In genomic region chr1:229627003-229627402, GRCh38 we compare ENCODE assay signal across 8 cellular contexts. TPM values are rescaled to one million over a fixed set of nuclear protein-coding genes. Genes with fewer than 3 reads are reported as not detected.
DNase-seq lines count a peak whose midpoint lies in the region; ATAC-seq, FAIRE-seq and TF ChIP-seq lines count a peak whose summit lies in the region.

No MANE protein-coding gene starts in this region.

- 3 to 8% methylated on average over 4 of the region's 4 CpGs for WGBS in tibial nerve, 2 donors

- H3K9ac ChIP-seq in kidney (ENCODE audit: low read length in 2 of 2) = no peak overlapping the region

- H3K4me1 Mint-ChIP-seq in activated naive CD4-positive, alpha-beta T cell treated with anti-CD3 and anti-CD28 coated beads for 36 hours (ENCODE audit: low read depth) = peaks cover 55% of the 10 kb centered on the region

- no peaks in the 10 kb centered on the region for H3K27me3 Mint-ChIP-seq in activated naive CD4-positive, alpha-beta T cell treated with anti-CD3 and anti-CD28 coated beads for 36 hours (ENCODE audit: low read depth)

- intact Hi-C loops in activated naive CD4-positive, alpha-beta T cell treated with anti-CD3 and anti-CD28 coated beads for 36 hours (cut with micrococcal nuclease) = loop anchor here (2.0 to 10.0 kb wide), 3 partner anchors 374 to 1348 kb away; partner anchors contain the start of genes ARV1, COG2 and TTC13
- intact Hi-C loops in kidney (cut with DNase I) = no loop called here

- ATAC-seq in activated naive CD4-positive, alpha-beta T cell treated with anti-CD3 and anti-CD28 coated beads, Interleukin-2, amount 50 U/mL, for 72 hours = no peak

- TF ChIP-seq EP300 in tibial nerve (IDR thresholded peaks at IDR 0.05) = no peak

- no peaks in the 10 kb centered on the region for H3K27me3 ChIP-seq in tibial nerve

- no peaks in the 10 kb centered on the region for H3K9me3 ChIP-seq in kidney (ENCODE audit: control insufficient read depth in 1 of 2, low read length in 2 of 2)
- no peaks in the 10 kb centered on the region for H3K9me3 ChIP-seq in tibial nerve

- H3K4me1 ChIP-seq in kidney (ENCODE audit: control insufficient read depth in 1 of 2, insufficient read depth in 1 of 2, low read depth in 1 of 2, low read length in 2 of 2) (peaks cover 5 to 9% of the 10 kb centered on the region in 2 donors), tibial nerve (peaks cover 0 to 46% (median 21%) of the 10 kb centered on the region in 4 donors)

- TF ChIP-seq POLR2A in tibial nerve (IDR thresholded peaks at IDR 0.05) = no peak

- H3K36me3 ChIP-seq in kidney (ENCODE audit: control insufficient read depth in 1 of 2, insufficient read depth in 2 of 2, low read length in 2 of 2) = no peaks in the 10 kb centered on the region
- peaks cover 0 to 3% (median 0%) of the 10 kb centered on the region in 3 donors for H3K36me3 ChIP-seq in tibial nerve

- no peak for TF ChIP-seq CTCF in kidney (IDR thresholded peaks at IDR 0.05; ENCODE audit: borderline replicate concordance, extremely low read depth, insufficient read depth)
- no peak for TF ChIP-seq CTCF in tibial nerve (IDR thresholded peaks at IDR 0.05)

- CTCF ChIA-PET in activated naive CD4-positive, alpha-beta T cell treated with anti-CD3 and anti-CD28 coated beads for 36 hours (lab: Charles Lee) = interaction anchor here (0.6 to 1.5 kb wide), 3 partner anchors 11 to 679 kb away, joined by 3 to 5 read pairs (median 3); no protein-coding TSS in a partner anchor

- H3K27ac Mint-ChIP-seq in activated naive CD4-positive, alpha-beta T cell treated with anti-CD3 and anti-CD28 coated beads for 36 hours = peak overlapping the region; percentile 89
- peak overlapping the region; percentile 92 to 99 for H3K27ac Mint-ChIP-seq in activated naive CD4-positive, alpha-beta T cell treated with anti-CD3 and anti-CD28 coated beads, Interleukin-2, amount 50 U/mL, for 72 hours

- H3K4me3 Mint-ChIP-seq in activated naive CD4-positive, alpha-beta T cell treated with anti-CD3 and anti-CD28 coated beads for 36 hours = peak overlapping the region; percentile 99

- DNase-seq in activated naive CD4-positive, alpha-beta T cell treated with anti-CD3 and anti-CD28 coated beads for 36 hours = no peak
- DNase-seq in activated naive CD4-positive, alpha-beta T cell treated with anti-CD3 and anti-CD28 coated beads, Interleukin-2, amount 50 U/mL, for 16 hours = no peak
- no peak for DNase-seq in activated naive CD4-positive, alpha-beta T cell treated with anti-CD3 and anti-CD28 coated beads, Interleukin-2, amount 50 U/mL, for 72 hours (ENCODE audit: low spot score in 2 of 2)
- DNase-seq in kidney (no peak), tibial nerve (ENCODE audit: low spot score in 2 of 2) (no peak), NOMO-1 treated with dmso at 0.1 percent for 144 hours (lab: John Stamatoyannopoulos, UW; ENCODE audit: unreplicated experiment) (no peak), NCI-H2081 (lab: John Stamatoyannopoulos, UW) (no peak), NCI-H748 (lab: John Stamatoyannopoulos, UW; ENCODE audit: unreplicated experiment) (no peak)

- no peak for FAIRE-seq in kidney (lab: Jason Lieb, UNC)

- H3K36me3 Mint-ChIP-seq in activated naive CD4-positive, alpha-beta T cell treated with anti-CD3 and anti-CD28 coated beads for 36 hours (ENCODE audit: low read depth) = peaks cover 19% of the 10 kb centered on the region
- peaks cover 27 to 30% of the 10 kb centered on the region in 2 donors for H3K36me3 Mint-ChIP-seq in activated naive CD4-positive, alpha-beta T cell treated with anti-CD3 and anti-CD28 coated beads, Interleukin-2, amount 50 U/mL, for 72 hours

- H3K4me3 ChIP-seq in kidney (ENCODE audit: low read length in 2 of 2) = peak overlapping the region; percentile 80 to 86
- peak overlapping the region; percentile 61 to 94 (median 76) for H3K4me3 ChIP-seq in tibial nerve

- no peak overlapping the region for H3K27ac ChIP-seq in kidney (ENCODE audit: low read depth in 2 of 2, low read length in 2 of 2)
- peak overlapping the region in 1 of 4 donors; percentile 95 for H3K27ac ChIP-seq in tibial nerve

- no peaks in the 10 kb centered on the region for H3K9me3 Mint-ChIP-seq in activated naive CD4-positive, alpha-beta T cell treated with anti-CD3 and anti-CD28 coated beads for 36 hours
- H3K9me3 Mint-ChIP-seq in activated naive CD4-positive, alpha-beta T cell treated with anti-CD3 and anti-CD28 coated beads, Interleukin-2, amount 50 U/mL, for 72 hours = no peaks in the 10 kb centered on the region

RNA-seq across cellular contexts. Expression of gene URB2, which starts 1.0 kb away (rescaled TPM):
- total RNA-seq in activated naive CD4-positive, alpha-beta T cell treated with anti-CD3 and anti-CD28 coated beads for 36 hours = 10 to 100 TPM in 1 of 2 experiments, 1 to 10 TPM in 1; 9.5 to 10.0 TPM
- 10 to 100 TPM; 11.4 to 15.7 TPM for total RNA-seq in activated naive CD4-positive, alpha-beta T cell treated with anti-CD3 and anti-CD28 coated beads, Interleukin-2, amount 50 U/mL, for 72 hours
- total RNA-seq in kidney (8.3 TPM), tibial nerve (10 to 100 TPM in 2 of 4 donors, 1 to 10 TPM in 2; 8.7 to 13.1 (median 10.0) TPM)
- 1.4 TPM for polyA plus RNA-seq in kidney (ENCODE audit: insufficient read depth, low read depth, low replicate concordance)

RNA-seq across cellular contexts. Expression of gene TAF5L, which starts 1.1 kb away (rescaled TPM):
- total RNA-seq in activated naive CD4-positive, alpha-beta T cell treated with anti-CD3 and anti-CD28 coated beads for 36 hours = 10 to 100 TPM; 10.3 TPM
- total RNA-seq in activated naive CD4-positive, alpha-beta T cell treated with anti-CD3 and anti-CD28 coated beads, Interleukin-2, amount 50 U/mL, for 72 hours = 10 to 100 TPM; 10.9 to 21.6 TPM
- total RNA-seq in kidney = 19.6 TPM
- polyA plus RNA-seq in kidney (ENCODE audit: insufficient read depth, low read depth, low replicate concordance) = 7.1 TPM
- 10 to 100 TPM in 1 of 4 donors, 1 to 10 TPM in 3; 7.1 to 18.6 (median 8.6) TPM for total RNA-seq in tibial nerve
